ENCODE assay signal across 2 cellular contexts in genomic region chr6:167402195-167402686, GRCh38.
TF ChIP-seq lines count a peak whose summit lies in the region.

No MANE protein-coding gene starts in this region.

TF ChIP-seq in HepG2, 621 proteins besides CTCF, POLR2A, EP300 and RAD21 (continued from another document):
- TF ChIP-seq ZNF646 (CRISPR knock-in tag; IDR thresholded peaks at IDR 0.05) (peak; percentile 46; the same call in 1 of the 2 replicates), NFIB (CRISPR knock-in tag; IDR thresholded peaks at IDR 0.05; ENCODE audit: borderline replicate concordance) (0 out of 2 replicates have a peak, but pooled peaks have one; percentile 10)

TF ChIP-seq in SK-N-SH treated with all-trans-retinoic acid at 6 μM for 48 hours, 23 proteins besides CTCF, POLR2A, EP300 and RAD21 (continued from another document):
- no peak for TF ChIP-seq TSHZ2 (CRISPR knock-in tag; IDR thresholded peaks at IDR 0.05)
- TF ChIP-seq ZNF70 (CRISPR knock-in tag; IDR thresholded peaks at IDR 0.05), result no peak
- TF ChIP-seq BACH2 (CRISPR knock-in tag; IDR thresholded peaks at IDR 0.05; ENCODE audit: borderline replicate concordance), result no peak
- no peak for TF ChIP-seq POU6F1 (CRISPR knock-in tag; IDR thresholded peaks at IDR 0.05; ENCODE audit: borderline replicate concordance, low read depth)
- TF ChIP-seq OSR1 (CRISPR knock-in tag; IDR thresholded peaks at IDR 0.05), result no peak
- no peak for TF ChIP-seq TOX (CRISPR knock-in tag; IDR thresholded peaks at IDR 0.05; ENCODE audit: borderline replicate concordance)
- TF ChIP-seq ISL1 (CRISPR knock-in tag; IDR thresholded peaks at IDR 0.05), result no peak
